1 cellular context compared by ENCODE assay signal in the genomic region with DNA sequence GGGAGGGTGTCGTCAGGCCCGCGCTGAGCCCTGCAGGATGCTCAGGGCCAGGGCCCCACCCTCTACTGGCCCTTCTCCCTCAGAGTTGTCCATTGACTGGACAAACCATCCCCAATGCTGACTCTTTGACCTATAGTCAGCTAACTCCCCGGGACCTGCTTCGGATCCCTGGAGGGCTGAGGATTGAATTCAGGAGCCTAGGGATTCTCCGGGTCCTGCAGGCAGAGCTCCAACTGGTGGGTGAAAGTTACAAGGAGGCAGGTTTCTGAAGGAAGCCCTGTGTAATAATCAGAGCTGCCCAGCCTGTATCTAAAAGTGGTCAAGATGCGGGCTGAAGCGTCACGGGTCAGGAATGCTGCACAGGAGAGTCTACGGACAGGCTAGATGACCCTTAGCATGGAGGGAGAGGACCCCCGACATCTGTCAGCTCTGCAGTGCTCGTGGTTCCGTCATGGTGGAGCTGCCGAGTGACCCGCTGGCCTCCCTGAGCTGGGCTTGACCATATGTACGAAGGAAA.
TF ChIP-seq lines count a peak whose summit lies in the region.

No MANE protein-coding gene starts in this region.

TF ChIP-seq in HepG2, 621 proteins besides CTCF, POLR2A, EP300 and RAD21:
- no peak for TF ChIP-seq ZFP36 (IDR thresholded peaks at IDR 0.05; ENCODE audit: borderline replicate concordance, low read depth, low read length, partially characterized antibody)
- TF ChIP-seq PHB2 (IDR thresholded peaks at IDR 0.05; ENCODE audit: partially characterized antibody), result no peak
- no peak for TF ChIP-seq TSC22D2 (CRISPR knock-in tag; IDR thresholded peaks at IDR 0.05; ENCODE audit: borderline replicate concordance)
- no peak for TF ChIP-seq ZNF263 (CRISPR knock-in tag; IDR thresholded peaks at IDR 0.05)
- TF ChIP-seq JUN (CRISPR knock-in tag; IDR thresholded peaks at IDR 0.05), result no peak
- TF ChIP-seq HNF4G (IDR thresholded peaks at IDR 0.05; ENCODE audit: borderline replicate concordance, low read depth, low read length), result no peak
- no peak for TF ChIP-seq HNF4G (CRISPR knock-in tag; IDR thresholded peaks at IDR 0.05; ENCODE audit: borderline replicate concordance, low read depth)
- TF ChIP-seq, protein P1, sequence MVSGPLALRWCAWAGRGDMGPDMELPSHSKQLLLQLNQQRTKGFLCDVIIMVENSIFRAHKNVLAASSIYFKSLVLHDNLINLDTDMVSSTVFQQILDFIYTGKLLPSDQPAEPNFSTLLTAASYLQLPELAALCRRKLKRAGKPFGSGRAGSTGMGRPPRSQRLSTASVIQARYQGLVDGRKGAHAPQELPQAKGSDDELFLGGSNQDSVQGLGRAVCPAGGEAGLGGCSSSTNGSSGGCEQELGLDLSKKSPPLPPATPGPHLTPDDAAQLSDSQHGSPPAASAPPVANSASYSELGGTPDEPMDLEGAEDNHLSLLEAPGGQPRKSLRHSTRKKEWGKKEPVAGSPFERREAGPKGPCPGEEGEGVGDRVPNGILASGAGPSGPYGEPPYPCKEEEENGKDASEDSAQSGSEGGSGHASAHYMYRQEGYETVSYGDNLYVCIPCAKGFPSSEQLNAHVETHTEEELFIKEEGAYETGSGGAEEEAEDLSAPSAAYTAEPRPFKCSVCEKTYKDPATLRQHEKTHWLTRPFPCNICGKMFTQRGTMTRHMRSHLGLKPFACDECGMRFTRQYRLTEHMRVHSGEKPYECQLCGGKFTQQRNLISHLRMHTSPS (CRISPR knock-in tag; IDR thresholded peaks at IDR 0.05; ENCODE audit: low read depth), result no peak
- no peak for TF ChIP-seq HDAC6 (IDR thresholded peaks at IDR 0.05; ENCODE audit: low read depth, low read length)
- TF ChIP-seq REXO4 (CRISPR knock-in tag; IDR thresholded peaks at IDR 0.05; ENCODE audit: borderline replicate concordance), result no peak
- TF ChIP-seq, protein P2, sequence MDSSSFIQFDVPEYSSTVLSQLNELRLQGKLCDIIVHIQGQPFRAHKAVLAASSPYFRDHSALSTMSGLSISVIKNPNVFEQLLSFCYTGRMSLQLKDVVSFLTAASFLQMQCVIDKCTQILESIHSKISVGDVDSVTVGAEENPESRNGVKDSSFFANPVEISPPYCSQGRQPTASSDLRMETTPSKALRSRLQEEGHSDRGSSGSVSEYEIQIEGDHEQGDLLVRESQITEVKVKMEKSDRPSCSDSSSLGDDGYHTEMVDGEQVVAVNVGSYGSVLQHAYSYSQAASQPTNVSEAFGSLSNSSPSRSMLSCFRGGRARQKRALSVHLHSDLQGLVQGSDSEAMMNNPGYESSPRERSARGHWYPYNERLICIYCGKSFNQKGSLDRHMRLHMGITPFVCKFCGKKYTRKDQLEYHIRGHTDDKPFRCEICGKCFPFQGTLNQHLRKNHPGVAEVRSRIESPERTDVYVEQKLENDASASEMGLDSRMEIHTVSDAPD (CRISPR knock-in tag; IDR thresholded peaks at IDR 0.05), result no peak
- TF ChIP-seq ZNF598 (CRISPR knock-in tag; IDR thresholded peaks at IDR 0.05; ENCODE audit: borderline replicate concordance), result no peak
- no peak for TF ChIP-seq ZFP36L2 (CRISPR knock-in tag; IDR thresholded peaks at IDR 0.05)
- TF ChIP-seq MAFG (CRISPR knock-in tag; IDR thresholded peaks at IDR 0.05), result no peak
- TF ChIP-seq ZNF720 (CRISPR knock-in tag; IDR thresholded peaks at IDR 0.05), result no peak
- TF ChIP-seq ZNF256 (CRISPR knock-in tag; conservative IDR thresholded peaks at IDR 0.05), result no peak
